ENCODE assay signal across 18 cellular contexts in genomic region chr1:180235502-180236239, GRCh38. TPM values are rescaled to one million over a fixed set of nuclear protein-coding genes. Genes with fewer than 3 reads are reported as not detected.
DNase-seq lines count a peak whose midpoint lies in the region; ATAC-seq and FAIRE-seq lines count a peak whose summit lies in the region.
"Had no signal": no experiment of that assay in that cellular context is flagged by ENCODE, and none has a peak within 500 bp of the region (broad histone marks: within the 10 kb centered on the region; RNA-seq: fewer than 3 reads in every experiment).

No MANE protein-coding gene starts in this region.

- H3K9me3 ChIP-seq in duodenal mucosa (ENCODE audit: control insufficient read depth in 1 of 2, low read length in 2 of 2) (no peaks in the 10 kb centered on the region), neuronal stem cell (replicated peaks in 1 of 2; ENCODE audit: control insufficient read depth in 2 of 2, insufficient read depth in 1 of 2, low read depth in 1 of 2, low read length in 2 of 2) (peaks cover 0 to 3% of the 10 kb centered on the region in 2 donors), small intestine (ENCODE audit: control insufficient read depth, low read depth) (no peaks in the 10 kb centered on the region)
- H3K9me3 ChIP-seq: heart left ventricle, thyroid gland had no signal

- peaks cover 83% of the 10 kb centered on the region for H3K27me3 ChIP-seq in H7 (ENCODE audit: control insufficient read depth, insufficient read depth, low read length)
- H3K27me3 ChIP-seq in duodenal mucosa (ENCODE audit: control insufficient read depth in 1 of 2, insufficient read depth in 2 of 2, low read length in 2 of 2): peaks cover 97 to 98% of the 10 kb centered on the region in 2 donors
- peaks cover 63 to 100% (median 88%) of the 10 kb centered on the region in 3 experiments for H3K27me3 ChIP-seq in neuronal stem cell (ENCODE audit: control insufficient read depth in 3 of 3, insufficient read depth in 3 of 3, low read depth in 1 of 3, low read length in 3 of 3)
- peaks cover 18 to 64% of the 10 kb centered on the region in 2 donors for H3K27me3 ChIP-seq in small intestine (ENCODE audit: control insufficient read depth in 2 of 2, insufficient read depth in 2 of 2, low read length in 2 of 2)

- H3K9ac ChIP-seq in duodenal mucosa (ENCODE audit: low read depth in 1 of 2, low read length in 2 of 2) (no peak overlapping the region), neuronal stem cell (ENCODE audit: low read depth, low read length, poor library complexity) (no peak overlapping the region)

- H3K36me3 ChIP-seq in H7 (replicated peaks; ENCODE audit: control insufficient read depth, insufficient read depth, low read length) (no peaks in the 10 kb centered on the region), duodenal mucosa (ENCODE audit: control insufficient read depth in 1 of 2, insufficient read depth in 2 of 2, low read length in 2 of 2) (no peaks in the 10 kb centered on the region), neuronal stem cell (replicated peaks in 1 of 2; ENCODE audit: control insufficient read depth in 2 of 2, insufficient read depth in 2 of 2, low read length in 2 of 2) (no peaks in the 10 kb centered on the region), small intestine (ENCODE audit: control insufficient read depth in 2 of 2, insufficient read depth in 2 of 2, low read length in 2 of 2) (no peaks in the 10 kb centered on the region)
- H3K36me3 ChIP-seq: heart left ventricle, thyroid gland had no signal

- H3K4me2 ChIP-seq in neuronal stem cell (ENCODE audit: insufficient read depth, low read length, poor library complexity, severe bottlenecking): no peak overlapping the region

- H2AFZ ChIP-seq in neuronal stem cell (ENCODE audit: low read length): peak overlapping the region; percentile 57

- no peak overlapping the region for H3K18ac ChIP-seq in neuronal stem cell (ENCODE audit: low read length)

- peaks cover 22 to 33% of the 10 kb centered on the region in 2 donors for H3K4me1 ChIP-seq in duodenal mucosa (ENCODE audit: control insufficient read depth in 1 of 2, insufficient read depth in 2 of 2, low read length in 2 of 2)
- H3K4me1 ChIP-seq in neuronal stem cell (ENCODE audit: control insufficient read depth in 2 of 2, insufficient read depth in 1 of 2, low read depth in 1 of 2, low read length in 2 of 2): peaks cover 16 to 21% of the 10 kb centered on the region in 2 donors
- H3K4me1 ChIP-seq in small intestine (ENCODE audit: control insufficient read depth in 2 of 2, insufficient read depth in 1 of 2, low read depth in 1 of 2, low read length in 1 of 2): peaks cover 2 to 3% of the 10 kb centered on the region in 2 donors

- no peak overlapping the region for H2BK5ac ChIP-seq in neuronal stem cell (ENCODE audit: low read length)

- peak overlapping the region; percentile 4 for H2BK120ac ChIP-seq in neuronal stem cell (ENCODE audit: low read depth, low read length)

- ATAC-seq in left colon (no peak), GM21447 (IDR thresholded peaks at IDR 0.05; ENCODE audit: unreplicated experiment) (no peak)
- ATAC-seq: heart left ventricle had no signal

- intact Hi-C loops in left colon (cut with DNase I, micrococcal nuclease): no loop called here

- DNase-seq in NCI-H1105 treated with DMSO at 0.1 percent for 48 hours (lab: John Stamatoyannopoulos, UW) (peak; percentile 22), NCI-H1105 (lab: John Stamatoyannopoulos, UW) (no peak), H7 (peak; percentile 73), neuronal stem cell (ENCODE audit: low spot score) (no peak), left colon (no peak), small intestine (no peak)
- DNase-seq: activated CD4-positive, alpha-beta memory T cell treated with anti-CD3 and anti-CD28 coated beads for 36 hours; activated naive CD4-positive, alpha-beta T cell treated with anti-CD3 and anti-CD28 coated beads, Interleukin-2, amount 50 U/mL, for 16 hours; central memory CD4-positive, alpha-beta T cell; heart left ventricle; NCI-H1092; thyroid gland had no signal

- H2AK5ac ChIP-seq in neuronal stem cell (ENCODE audit: low read depth, low read length): no peak overlapping the region

- WGBS in neuronal stem cell (ENCODE audit: extremely low coverage in 2 of 2, insufficient read length in 2 of 2, insufficient replicate concordance in 1 of 2), 2 donors: no CpG with 5 or more reads among the region's 49 CpGs
- 3 to 6% (median 5%) methylated on average over 48 to 49 of the region's 49 CpGs for WGBS in small intestine, 3 donors

- H3K14ac ChIP-seq in neuronal stem cell (ENCODE audit: low read length): no peak overlapping the region

- no peak overlapping the region for H3K23ac ChIP-seq in neuronal stem cell (ENCODE audit: low read depth, low read length, poor library complexity)

- H3K4ac ChIP-seq in neuronal stem cell (ENCODE audit: low read length): no peak overlapping the region

- no peak overlapping the region for H4K8ac ChIP-seq in neuronal stem cell (ENCODE audit: low read depth, low read length)

- no peak overlapping the region for H2BK15ac ChIP-seq in neuronal stem cell (ENCODE audit: low read length)

- H2BK12ac ChIP-seq in neuronal stem cell (ENCODE audit: low read length): no peak overlapping the region

- FAIRE-seq in small intestine (lab: Jason Lieb, UNC): no peak
- FAIRE-seq: HTR-8/SVneo had no signal

- H3K4me3 ChIP-seq in H7 (ENCODE audit: insufficient read depth, low read depth, low read length) (peak overlapping the region; percentile 33), duodenal mucosa (ENCODE audit: low read depth in 1 of 2, low read length in 2 of 2) (peak overlapping the region; percentile 45 to 64), neuronal stem cell (ENCODE audit: low read length in 2 of 2) (peak overlapping the region in 1 of 2 donors; percentile 32), small intestine (ENCODE audit: low read depth in 1 of 2, low read length in 2 of 2) (peak overlapping the region in 1 of 2 donors; percentile 41)
- H3K4me3 ChIP-seq: thyroid gland had no signal

- no peak overlapping the region for H4K91ac ChIP-seq in neuronal stem cell (ENCODE audit: low read depth, low read length, poor library complexity)

- H3K27ac ChIP-seq in duodenal mucosa (ENCODE audit: low read depth, low read length): no peak overlapping the region
- no peak overlapping the region for H3K27ac ChIP-seq in neuronal stem cell (replicated peaks; ENCODE audit: low read length)
- H3K27ac ChIP-seq in small intestine (ENCODE audit: low read depth in 1 of 2, low read length in 1 of 2): no peak overlapping the region
- H3K27ac ChIP-seq: epithelial cell of prostate, heart left ventricle, thyroid gland had no signal

- no peaks in the 10 kb centered on the region for H3K79me1 ChIP-seq in neuronal stem cell (ENCODE audit: low read depth, low read length)

RNA-seq across cellular contexts. Expression of gene LHX4, which starts 5.6 kb away (rescaled TPM):
- total RNA-seq in H7 (2014; rRNA removed; shearing (Covaris generic)): 1.1 and 2.7 TPM in 2 replicates
- 0.06 TPM for polyA plus RNA-seq in neuronal stem cell (2013, experiment 1 of 2)
- polyA plus RNA-seq in neuronal stem cell (2013, experiment 2 of 2): 0.08 TPM
- 1 to 10 TPM in 1 of 2 donors, under 1 TPM in 1; 0.58 to 1.7 TPM for total RNA-seq in left colon
- under 1 TPM; 0.18 to 0.27 (median 0.22) TPM for polyA plus RNA-seq in small intestine
- total RNA-seq: A673; activated CD4-positive, alpha-beta memory T cell treated with anti-CD3 and anti-CD28 coated beads for 36 hours; heart left ventricle; T-helper 2 cell treated with Interferon-gamma antibody and Interleukin-4, amounts not matched to agents 100 ng/mL and 5 ng/mL, for 36 hours; thyroid gland had no signal
- polyA plus RNA-seq: heart left ventricle had no signal

Comparison
In these comparisons a context has a peak if more than half of its experiments do, and no peak if none do; other contexts are left out.
1. DNase-seq: peak in NCI-H1105 treated with DMSO at 0.1 percent for 48 hours (single experiment) and H7 (single experiment); none in NCI-H1105 (single experiment), neuronal stem cell (single experiment), left colon (0 of 2) and small intestine (single experiment).